Comparison of ENCODE assay signal across 21 cellular contexts in the genomic region with DNA sequence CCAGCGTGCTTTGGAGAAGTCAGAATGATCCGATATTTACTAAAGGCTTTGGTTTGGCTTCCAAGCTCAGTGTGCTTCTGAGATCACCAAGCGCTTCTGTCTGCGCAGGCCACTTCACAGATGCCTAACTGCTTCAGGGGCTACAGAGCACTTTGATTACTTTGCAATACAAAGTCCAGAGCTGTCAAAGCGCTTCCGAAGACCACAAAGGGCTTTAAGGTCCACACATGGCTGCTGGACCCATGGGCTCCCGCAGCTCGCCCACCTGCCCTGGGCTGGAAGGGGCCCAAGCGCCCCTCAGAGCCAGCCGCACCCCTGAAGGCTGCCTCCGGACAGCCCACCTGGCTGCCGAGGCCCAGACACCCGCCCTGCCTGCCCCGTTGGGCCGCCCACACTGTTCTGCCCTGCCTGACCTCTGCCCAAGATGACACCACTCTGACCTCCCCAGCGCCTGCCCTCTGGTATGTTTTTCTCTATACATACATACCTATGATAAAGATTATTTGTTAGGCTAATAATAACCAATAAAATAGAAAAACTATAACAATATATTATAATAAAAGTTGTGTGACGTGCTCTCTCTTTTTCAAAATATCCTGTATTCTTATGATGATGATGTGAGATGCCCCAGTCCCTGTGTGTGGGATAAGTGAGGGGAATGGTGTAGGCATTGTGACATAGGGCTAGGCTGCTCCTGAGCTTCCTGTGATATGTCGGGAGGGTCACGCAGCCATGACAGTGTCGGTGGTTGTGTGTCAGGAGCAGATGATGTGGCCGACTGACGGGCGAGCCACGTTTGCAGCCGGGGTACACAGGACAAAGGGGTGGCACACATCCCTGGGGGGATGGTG. TPM values are rescaled to one million over a fixed set of nuclear protein-coding genes. Genes with fewer than 3 reads are reported as not detected.
DNase-seq lines count a peak whose midpoint lies in the region; ATAC-seq and TF ChIP-seq lines count a peak whose summit lies in the region.
"Had no signal": no experiment of that assay in that cellular context is flagged by ENCODE, and none has a peak within 500 bp of the region (broad histone marks: within the 10 kb centered on the region; RNA-seq: fewer than 3 reads in every experiment).

No MANE protein-coding gene starts in this region.

- peaks cover 21 to 22% of the 10 kb centered on the region in 2 donors for H3K36me3 Mint-ChIP-seq in activated naive CD4-positive, alpha-beta T cell treated with anti-CD3 and anti-CD28 coated beads, Interleukin-2, amount 50 U/mL, for 72 hours

- no peak overlapping the region for H3K4me3 ChIP-seq in RWPE2 (ENCODE audit: severe bottlenecking)
- no peak overlapping the region for H3K4me3 ChIP-seq in testis
- no peak overlapping the region for H3K4me3 ChIP-seq in esophagus squamous epithelium

- ATAC-seq in activated naive CD4-positive, alpha-beta T cell treated with anti-CD3 and anti-CD28 coated beads, Interleukin-2, amount 50 U/mL, for 72 hours = peak; percentile 24 to 27
- ATAC-seq in RWPE2 (ENCODE audit: low read depth) (no peak), HG02571 (IDR thresholded peaks at IDR 0.05; ENCODE audit: unreplicated experiment) (no peak)
- ATAC-seq: naive thymus-derived CD4-positive, alpha-beta T cell had no signal

- H3K36me3 ChIP-seq in RWPE2 (ENCODE audit: low read depth) (peaks cover 54% of the 10 kb centered on the region), testis (ENCODE audit: low read depth, missing control alignments) (no peaks in the 10 kb centered on the region), esophagus squamous epithelium (peaks cover 9 to 86% (median 10%) of the 10 kb centered on the region in 3 donors)

- H3K9me3 Mint-ChIP-seq in activated naive CD4-positive, alpha-beta T cell treated with anti-CD3 and anti-CD28 coated beads, Interleukin-2, amount 50 U/mL, for 72 hours = no peaks in the 10 kb centered on the region
- H3K9me3 Mint-ChIP-seq: dendritic cell treated with granulocyte-macrophage colony-stimulating factor and Interleukin-4, amounts not matched to agents 40 ng/mL and 50 ng/mL, for 4 days; memory B cell; stimulated activated naive CD8-positive, alpha-beta T cell treated with anti-CD3 and anti-CD28 coated beads, Interleukin-15, Interleukin-2, amounts not matched to agents 100 ng/mL and 50 ng/mL, for 24 hours had no signal

- WGBS in testis, 2 donors = 94 to 95% methylated on average over 16 to 22 of the region's 25 CpGs
- 87 to 88% methylated on average over 14 to 19 of the region's 25 CpGs for WGBS in esophagus squamous epithelium, 2 donors

- H3K9me3 ChIP-seq in RWPE2 (ENCODE audit: severe bottlenecking) (no peaks in the 10 kb centered on the region), testis (no peaks in the 10 kb centered on the region), esophagus squamous epithelium (no peaks in the 10 kb centered on the region)
- H3K9me3 ChIP-seq: upper lobe of left lung had no signal

- H3K4me1 ChIP-seq in RWPE2 (ENCODE audit: insufficient read depth, poor library complexity, severe bottlenecking) (no peaks in the 10 kb centered on the region), testis (peaks cover 45% of the 10 kb centered on the region), esophagus squamous epithelium (no peaks in the 10 kb centered on the region)
- H3K4me1 ChIP-seq: parathyroid adenoma, upper lobe of left lung had no signal

- TF ChIP-seq CTCF in RWPE2 (IDR thresholded peaks at IDR 0.05; ENCODE audit: poor library complexity, severe bottlenecking) (no peak), testis (IDR thresholded peaks at IDR 0.05) (no peak), esophagus squamous epithelium (IDR thresholded peaks at IDR 0.05) (no peak)

- no peak overlapping the region for H3K27ac ChIP-seq in RWPE2 (ENCODE audit: poor library complexity, severe bottlenecking)
- peak overlapping the region; percentile 59 to 69 for H3K27ac ChIP-seq in testis
- no peak overlapping the region for H3K27ac ChIP-seq in esophagus squamous epithelium
- H3K27ac ChIP-seq: KMS-11, parathyroid adenoma, upper lobe of left lung had no signal

- TF ChIP-seq POLR2A in testis (IDR thresholded peaks at IDR 0.05) (no peak), esophagus squamous epithelium (IDR thresholded peaks at IDR 0.05) (no peak)

- peak overlapping the region; percentile 38 to 84 for H3K27ac Mint-ChIP-seq in activated naive CD4-positive, alpha-beta T cell treated with anti-CD3 and anti-CD28 coated beads, Interleukin-2, amount 50 U/mL, for 72 hours
- H3K27ac Mint-ChIP-seq: dendritic cell treated with granulocyte-macrophage colony-stimulating factor and Interleukin-4, amounts not matched to agents 40 ng/mL and 50 ng/mL, for 4 days; memory B cell had no signal

- H3K27me3 ChIP-seq in RWPE2 (ENCODE audit: insufficient read depth, poor library complexity, severe bottlenecking) (no peaks in the 10 kb centered on the region), testis (no peaks in the 10 kb centered on the region), esophagus squamous epithelium (no peaks in the 10 kb centered on the region)
- H3K27me3 ChIP-seq: upper lobe of left lung had no signal

- DNase-seq in activated naive CD4-positive, alpha-beta T cell treated with anti-CD3 and anti-CD28 coated beads, Interleukin-2, amount 50 U/mL, for 72 hours (ENCODE audit: low spot score in 2 of 2) = no peak
- no peak for DNase-seq in activated naive CD4-positive, alpha-beta T cell treated with anti-CD3 and anti-CD28 coated beads, Interleukin-2, amount 50 U/mL, for 16 hours
- DNase-seq in RWPE2 (ENCODE audit: low spot score) = peak; percentile 19
- DNase-seq in islet precursor cell = peak; percentile 46
- DNase-seq in testis = no peak
- DNase-seq in NCI-H2107 (lab: John Stamatoyannopoulos, UW) = no peak
- no peak for DNase-seq in esophagus squamous epithelium (lab: John Stamatoyannopoulos, UW)
- DNase-seq: DMS79; foreskin fibroblast; MV-4-11; naive thymus-derived CD4-positive, alpha-beta T cell; NCI-H2029; stimulated activated CD4-positive, alpha-beta T cell treated with anti-CD3 and anti-CD28 coated beads, Interleukin-1b, Interleukin-23, amount 100 ng/mL, for 48 hours; SW 1271; upper lobe of left lung had no signal

- intact Hi-C loops in testis (cut with DNase I; ENCODE audit: low total_unique reads) = no loop called here
- intact Hi-C loops in esophagus squamous epithelium (cut with DNase I) = no loop called here

RNA-seq across cellular contexts. Expression of a gene that starts 22.6 kb away (rescaled TPM):
- 10 to 100 TPM; 51.4 to 91.0 TPM for total RNA-seq in activated naive CD4-positive, alpha-beta T cell treated with anti-CD3 and anti-CD28 coated beads, Interleukin-2, amount 50 U/mL, for 72 hours
- total RNA-seq in testis = 100 to 1,000 TPM; 165 to 200 TPM
- polyA plus RNA-seq in testis (ENCODE audit: insufficient read depth, low read depth, low replicate concordance) = 319 TPM
- total RNA-seq in esophagus squamous epithelium = 100 to 1,000 TPM in 1 of 4 donors, 10 to 100 TPM in 3; 78.7 to 107 (median 87.4) TPM

RNA-seq across cellular contexts. Expression of a gene that starts 27.9 kb away (rescaled TPM):
- total RNA-seq in activated naive CD4-positive, alpha-beta T cell treated with anti-CD3 and anti-CD28 coated beads, Interleukin-2, amount 50 U/mL, for 72 hours = 100 to 1,000 TPM; 122 to 143 TPM
- total RNA-seq in testis = 10 to 100 TPM; 10.2 to 11.0 TPM
- polyA plus RNA-seq in testis (ENCODE audit: insufficient read depth, low read depth, low replicate concordance) = 7.0 TPM
- 1 to 10 TPM; 1.6 to 8.0 (median 3.0) TPM for total RNA-seq in esophagus squamous epithelium

Comparison
In these comparisons a context has a peak if more than half of its experiments do, and no peak if none do; other contexts are left out.
1. ATAC-seq: peak in activated naive CD4-positive, alpha-beta T cell treated with anti-CD3 and anti-CD28 coated beads, Interleukin-2, amount 50 U/mL, for 72 hours (2 of 2); none in RWPE2 (single experiment) and HG02571 (single experiment).
2. DNase-seq: peak in RWPE2 (single experiment) and islet precursor cell (single experiment); none in activated naive CD4-positive, alpha-beta T cell treated with anti-CD3 and anti-CD28 coated beads, Interleukin-2, amount 50 U/mL, for 72 hours (0 of 2), activated naive CD4-positive, alpha-beta T cell treated with anti-CD3 and anti-CD28 coated beads, Interleukin-2, amount 50 U/mL, for 16 hours (single experiment), testis (single experiment), NCI-H2107 (single experiment) and esophagus squamous epithelium (single experiment).
3. H3K27ac ChIP-seq: peak in testis (2 of 2); none in RWPE2 (single experiment) and esophagus squamous epithelium (0 of 4).
4. RNA of a gene that starts 27.9 kb away (total RNA-seq): 122 to 143 TPM in activated naive CD4-positive, alpha-beta T cell treated with anti-CD3 and anti-CD28 coated beads, Interleukin-2, amount 50 U/mL, for 72 hours; 10.2 to 11.0 TPM in testis and 1.6 to 8.0 TPM in esophagus squamous epithelium; every median in the first group is over 10 times any median in the second.